Comparison of ENCODE assay signal across 8 cellular contexts in the genomic region with DNA sequence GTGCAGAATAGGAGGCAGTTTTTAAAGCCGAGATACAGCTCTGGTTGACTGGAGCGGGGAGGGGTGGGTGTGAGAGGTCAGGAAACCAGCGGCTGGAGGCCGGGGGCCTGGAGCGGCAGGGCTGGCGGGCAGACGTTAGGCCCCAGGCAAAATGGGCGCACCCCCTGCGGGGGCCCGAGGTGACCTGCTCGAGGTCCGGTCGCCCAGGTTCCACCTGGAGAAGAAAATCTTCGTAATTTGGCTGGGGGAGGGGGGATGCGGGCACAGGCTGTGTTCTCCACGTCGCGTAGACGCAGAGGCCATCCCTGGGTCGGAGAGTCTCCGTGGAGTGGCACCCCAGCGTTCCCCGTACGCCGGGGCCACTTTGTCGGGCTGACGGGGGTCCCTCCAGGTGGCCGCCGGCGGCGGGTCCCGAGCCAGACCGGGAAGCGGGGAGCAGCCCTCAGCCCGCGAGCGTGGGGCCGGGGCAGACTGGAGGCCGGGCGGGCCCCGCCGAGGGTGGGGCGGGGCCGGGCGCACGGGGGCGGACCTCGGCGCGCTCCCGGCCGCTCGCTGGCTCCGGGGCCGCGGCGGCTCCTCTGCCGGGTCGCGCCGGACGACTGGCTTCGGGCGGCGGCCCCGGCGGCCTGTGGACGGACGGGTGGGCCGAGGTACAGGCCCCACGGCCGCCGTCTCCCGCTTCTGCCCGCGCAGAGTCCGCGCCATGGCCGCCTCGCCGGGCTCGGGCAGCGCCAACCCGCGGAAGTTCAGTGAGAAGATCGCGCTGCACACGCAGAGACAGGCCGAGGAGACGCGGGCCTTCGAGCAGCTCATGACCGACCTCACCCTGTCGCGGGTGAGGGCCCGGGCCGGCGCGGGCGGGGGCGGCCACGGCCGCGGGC. TPM values are rescaled to one million over a fixed set of nuclear protein-coding genes. Genes with fewer than 3 reads are reported as not detected.
A peak's percentile ranks its signal among the peaks of the same experiment; 100 is the strongest.
DNase-seq lines count a peak whose midpoint lies in the region; ATAC-seq, FAIRE-seq and TF ChIP-seq lines count a peak whose summit lies in the region.

A gene with protein sequence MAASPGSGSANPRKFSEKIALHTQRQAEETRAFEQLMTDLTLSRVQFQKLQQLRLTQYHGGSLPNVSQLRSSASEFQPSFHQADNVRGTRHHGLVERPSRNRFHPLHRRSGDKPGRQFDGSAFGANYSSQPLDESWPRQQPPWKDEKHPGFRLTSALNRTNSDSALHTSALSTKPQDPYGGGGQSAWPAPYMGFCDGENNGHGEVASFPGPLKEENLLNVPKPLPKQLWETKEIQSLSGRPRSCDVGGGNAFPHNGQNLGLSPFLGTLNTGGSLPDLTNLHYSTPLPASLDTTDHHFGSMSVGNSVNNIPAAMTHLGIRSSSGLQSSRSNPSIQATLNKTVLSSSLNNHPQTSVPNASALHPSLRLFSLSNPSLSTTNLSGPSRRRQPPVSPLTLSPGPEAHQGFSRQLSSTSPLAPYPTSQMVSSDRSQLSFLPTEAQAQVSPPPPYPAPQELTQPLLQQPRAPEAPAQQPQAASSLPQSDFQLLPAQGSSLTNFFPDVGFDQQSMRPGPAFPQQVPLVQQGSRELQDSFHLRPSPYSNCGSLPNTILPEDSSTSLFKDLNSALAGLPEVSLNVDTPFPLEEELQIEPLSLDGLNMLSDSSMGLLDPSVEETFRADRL (plus strand): TSS at position 555 of the 881 bp plus-strand sequence. CDS start 149 bp downstream, at position 704.

- peaks cover 44% of the 10 kb centered on the region for H3K4me1 Mint-ChIP-seq in activated B cell treated with CpG ODN at 0.5 μM for 24 hours

- H3K4me3 ChIP-seq in GM12875 (ENCODE audit: low read depth, low read length) (peak within 1 kb of the TSS; percentile 90), H7 (ENCODE audit: insufficient read depth, low read depth, low read length) (peak within 1 kb of the TSS; percentile 67), kidney (ENCODE audit: low read length in 2 of 2) (peak within 1 kb of the TSS; percentile 48 to 85)

- DNase-seq in H7 (peak; percentile 94), LoVo (ENCODE audit: low spot score) (peak; percentile 64), activated B cell treated with CpG ODN at 0.5 μM for 24 hours (peak; percentile 75), kidney (peak; percentile 89), NCI-H2107 treated with DMSO at 0.1 percent for 48 hours (lab: John Stamatoyannopoulos, UW; ENCODE audit: unreplicated experiment) (no peak)
- peak; percentile 59 for DNase-seq in central memory CD4-positive, alpha-beta T cell
- DNase-seq in stimulated activated CD4-positive, alpha-beta T cell treated with anti-CD3 and anti-CD28 coated beads, Interleukin-15, amount 100 ng/mL, for 24 hours: peak; percentile 66

- peaks cover 39% of the 10 kb centered on the region for H3K27me3 ChIP-seq in H7 (ENCODE audit: control insufficient read depth, insufficient read depth, low read length)

- intact Hi-C loops in activated B cell treated with CpG ODN at 0.5 μM for 24 hours (cut with micrococcal nuclease): loop anchor here (1.0 to 5.0 kb wide), 5 partner anchors 29 to 403 kb away; partner anchors contain the start of genes BLM and HDDC3
- intact Hi-C loops in kidney (cut with DNase I): no loop called here

- H3K4me1 ChIP-seq in kidney (ENCODE audit: control insufficient read depth in 1 of 2, insufficient read depth in 1 of 2, low read depth in 1 of 2, low read length in 2 of 2): peaks cover 0 to 8% of the 10 kb centered on the region in 2 donors

- H3K4me3 Mint-ChIP-seq in activated B cell treated with CpG ODN at 0.5 μM for 24 hours: peak within 1 kb of the TSS; percentile 95

- CTCF ChIA-PET in activated B cell treated with CpG ODN at 0.5 μM for 24 hours (lab: Charles Lee): interaction anchor here (1.7 to 2.4 kb wide), 2 partner anchors 29 to 68 kb away, joined by 4 to 7 read pairs; no protein-coding TSS in a partner anchor

- POLR2A ChIA-PET in activated B cell treated with CpG ODN at 0.5 μM for 24 hours (lab: Charles Lee): interaction anchor here (0.6 to 3.3 kb wide), 16 partner anchors 8 to 401 kb away, joined by 3 to 28 read pairs (median 4); partner anchors contain the start of genes CIB1, GDPGP1 and IQGAP1

- H3K27ac ChIP-seq in kidney (ENCODE audit: low read depth in 2 of 2, low read length in 2 of 2): peak within 1 kb of the TSS; percentile 87 to 91

- TF ChIP-seq CTCF in GM12875 (IDR thresholded peaks at IDR 0.05; ENCODE audit: borderline replicate concordance, insufficient read depth, low read depth, low read length) (peak; percentile 29; the same call in 1 of the 2 replicates), activated B cell treated with CpG ODN at 0.5 μM for 24 hours (IDR thresholded peaks at IDR 0.05) (no peak), kidney (IDR thresholded peaks at IDR 0.05; ENCODE audit: borderline replicate concordance, extremely low read depth, insufficient read depth) (no peak)

- no peaks in the 10 kb centered on the region for H3K9me3 Mint-ChIP-seq in activated B cell treated with CpG ODN at 0.5 μM for 24 hours

- no peaks in the 10 kb centered on the region for H3K9me3 ChIP-seq in kidney (ENCODE audit: control insufficient read depth in 1 of 2, low read length in 2 of 2)

- H3K27me3 Mint-ChIP-seq in activated B cell treated with CpG ODN at 0.5 μM for 24 hours: no peaks in the 10 kb centered on the region

- peak; percentile 85 for ATAC-seq in activated B cell treated with CpG ODN at 0.5 μM for 24 hours (ENCODE audit: low read depth)

- H3K36me3 ChIP-seq in H7 (replicated peaks; ENCODE audit: control insufficient read depth, insufficient read depth, low read length): no peaks in the 10 kb centered on the region
- H3K36me3 ChIP-seq in kidney (ENCODE audit: control insufficient read depth in 1 of 2, insufficient read depth in 2 of 2, low read length in 2 of 2): no peaks in the 10 kb centered on the region

- peaks cover 2% of the 10 kb centered on the region for H3K36me3 Mint-ChIP-seq in activated B cell treated with CpG ODN at 0.5 μM for 24 hours (ENCODE audit: low read depth)

- no peak for FAIRE-seq in kidney (lab: Jason Lieb, UNC)

- H3K9ac ChIP-seq in kidney (ENCODE audit: low read length in 2 of 2): peak within 1 kb of the TSS; percentile 85 to 86

- peak within 1 kb of the TSS; percentile 88 for H3K27ac Mint-ChIP-seq in activated B cell treated with CpG ODN at 0.5 μM for 24 hours

RNA-seq across cellular contexts. Expression of the gene that starts here (rescaled TPM):
- 3.3 and 6.0 TPM in 2 replicates for total RNA-seq in H7 (2014; rRNA removed; shearing (Covaris generic))
- 54.7 and 65.0 TPM in 2 replicates for total RNA-seq in activated B cell treated with CpG ODN at 0.5 μM for 24 hours
- 49.0 TPM for total RNA-seq in kidney
- 9.2 TPM for polyA plus RNA-seq in kidney (ENCODE audit: insufficient read depth, low read depth, low replicate concordance)
